Comparison of ENCODE assay signal across 9 cellular contexts in the genomic region with DNA sequence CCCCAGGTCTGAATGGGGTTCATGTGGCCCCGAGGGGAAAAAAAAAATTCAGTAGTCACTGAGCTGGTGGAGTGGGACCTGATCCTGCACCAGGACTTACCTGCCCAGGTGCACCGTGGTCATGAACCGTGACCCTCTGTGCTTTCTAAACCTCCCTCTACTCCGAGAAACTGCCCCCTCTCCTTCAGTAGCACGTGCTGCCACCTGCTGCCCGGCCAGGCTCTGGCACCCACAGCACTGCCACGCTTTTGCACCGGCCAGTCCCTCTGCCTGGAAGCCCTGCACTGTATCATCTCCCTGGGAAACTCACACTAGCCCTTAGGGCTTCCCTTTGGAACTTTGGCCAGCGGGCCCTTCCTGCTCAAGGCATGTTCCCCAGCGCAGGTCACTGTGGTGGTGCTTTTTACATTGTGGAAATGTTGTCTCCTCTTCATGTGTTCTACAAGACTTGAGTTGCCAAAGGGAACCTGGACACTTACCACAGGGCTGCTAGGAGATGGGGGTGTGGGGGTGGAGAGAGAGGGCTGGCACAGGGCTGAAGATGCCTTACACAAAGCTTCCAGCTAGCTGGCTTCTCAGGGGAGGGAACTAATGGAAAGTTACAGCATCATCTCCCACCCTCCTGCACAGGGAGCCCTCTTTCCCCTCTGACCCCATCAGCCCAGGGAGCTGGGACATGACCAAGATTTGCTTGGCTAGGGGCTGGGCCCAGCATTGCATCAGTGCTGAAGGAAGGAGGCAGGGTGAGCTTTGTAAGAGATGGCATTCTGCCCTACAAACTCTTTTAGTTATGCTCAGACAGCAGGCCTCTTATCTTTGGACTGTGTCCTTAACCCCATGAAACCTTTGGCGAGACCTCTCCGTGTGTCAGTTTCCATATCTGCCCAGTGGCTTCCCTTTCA. TPM values are rescaled to one million over a fixed set of nuclear protein-coding genes. Genes with fewer than 3 reads are reported as not detected.
A peak's percentile ranks its signal among the peaks of the same experiment; 100 is the strongest.
DNase-seq lines count a peak whose midpoint lies in the region; ATAC-seq and TF ChIP-seq lines count a peak whose summit lies in the region.
"Had no signal": no experiment of that assay in that cellular context is flagged by ENCODE, and none has a peak within 500 bp of the region (broad histone marks: within the 10 kb centered on the region; RNA-seq: fewer than 3 reads in every experiment).

No MANE protein-coding gene starts in this region.

- no peaks in the 10 kb centered on the region for H3K36me3 ChIP-seq in colonic mucosa

- no peaks in the 10 kb centered on the region for H3K36me3 Mint-ChIP-seq in neural crest cell (ENCODE audit: low read depth)

- no peak overlapping the region for H3K27ac Mint-ChIP-seq in neural crest cell (ENCODE audit: unreplicated experiment)
- H3K27ac Mint-ChIP-seq: B cell had no signal

- H3K4me3 ChIP-seq in colonic mucosa, result no peak overlapping the region

- ATAC-seq in GM19324 (IDR thresholded peaks at IDR 0.05; ENCODE audit: low FRiP score, unreplicated experiment) (no peak), HG03469 (IDR thresholded peaks at IDR 0.05; ENCODE audit: unreplicated experiment) (no peak)

- H3K9me3 ChIP-seq in colonic mucosa, result no peaks in the 10 kb centered on the region

- H3K27ac ChIP-seq in colonic mucosa, result no peak overlapping the region

- H3K9ac ChIP-seq in colonic mucosa (ENCODE audit: low read depth in 2 of 2, low read length in 2 of 2), result no peak overlapping the region

- H3K9me3 Mint-ChIP-seq in neural crest cell, result no peaks in the 10 kb centered on the region

- H3K27me3 Mint-ChIP-seq in neural crest cell (ENCODE audit: low read depth), result peaks cover 77% of the 10 kb centered on the region

- TF ChIP-seq CTCF in colonic mucosa (IDR thresholded peaks at IDR 0.05), result peak; percentile 22
- TF ChIP-seq CTCF in neural crest cell (conservative IDR thresholded peaks at IDR 0.05), result peak; percentile 63

- peak in 2 of 3 experiments; percentile 39 to 68 for DNase-seq in NCI-H1417 (lab: John Stamatoyannopoulos, UW)
- no peak for DNase-seq in NCI-H1417 treated with DMSO at 0.1 percent for 48 hours (lab: John Stamatoyannopoulos, UW)
- DNase-seq in NCI-H1105 (lab: John Stamatoyannopoulos, UW), result peak; percentile 56
- no peak for DNase-seq in colonic mucosa
- peak; percentile 24 for DNase-seq in neural crest cell (ENCODE audit: low read depth, low spot score)
- DNase-seq in NCI-H2081 (lab: John Stamatoyannopoulos, UW), result no peak

- no peaks in the 10 kb centered on the region for H3K4me1 ChIP-seq in colonic mucosa

- peaks cover 14% of the 10 kb centered on the region for H3K4me1 Mint-ChIP-seq in neural crest cell

- intact Hi-C loops in colonic mucosa (cut with DNase I), result loop anchor here (5.0 kb wide), 1 partner anchor 1235 kb away; no protein-coding TSS in a partner anchor

- H3K4me3 Mint-ChIP-seq in neural crest cell, result no peak overlapping the region
- H3K4me3 Mint-ChIP-seq: B cell had no signal

- peaks cover 22% of the 10 kb centered on the region for H3K27me3 ChIP-seq in colonic mucosa

RNA-seq across cellular contexts. Expression of gene PTPRT, which starts 2.5 kb away (rescaled TPM):
- total RNA-seq in colonic mucosa, result under 1 TPM; 0.11 to 0.12 TPM
- total RNA-seq in neural crest cell, result 0.34 and 0.56 TPM in 2 replicates
- total RNA-seq: B cell had no signal

Comparison
In these comparisons a context has a peak if more than half of its experiments do, and no peak if none do; other contexts are left out.
1. DNase-seq: peak in NCI-H1417 (2 of 3), NCI-H1105 (single experiment) and neural crest cell (single experiment); none in NCI-H1417 treated with DMSO at 0.1 percent for 48 hours (single experiment), colonic mucosa (single experiment) and NCI-H2081 (0 of 2).